In the genomic region with DNA sequence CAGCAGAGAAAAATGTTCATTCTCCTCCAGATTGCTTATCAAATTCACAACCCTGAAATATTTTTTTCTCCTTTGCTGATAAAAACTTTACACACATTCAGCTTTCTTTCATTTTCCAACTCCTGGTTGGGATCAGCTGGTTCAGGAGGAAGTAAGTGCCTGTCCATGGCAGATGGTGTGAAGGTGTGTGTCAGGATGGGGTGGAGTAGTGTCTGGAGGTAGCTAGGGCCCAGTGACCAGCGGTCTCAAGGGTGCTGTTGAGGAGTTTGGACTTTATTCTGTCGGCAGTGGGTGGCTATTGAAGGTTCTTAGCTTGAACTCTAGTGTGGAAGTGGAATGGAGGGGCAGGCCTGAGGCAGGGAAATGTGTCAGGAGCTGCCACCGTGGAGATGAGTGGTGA, we compare ENCODE assay signal across 19 cellular contexts.
"Had no signal": no experiment of that assay in that cellular context is flagged by ENCODE, and none has a peak within 500 bp of the region (broad histone marks: within the 10 kb centered on the region; RNA-seq: fewer than 3 reads in every experiment).

No MANE protein-coding gene starts in this region.

- DNase-seq: activated CD4-positive, alpha-beta T cell treated with anti-CD3 and anti-CD28 coated beads for 4 hours; activated naive CD4-positive, alpha-beta T cell treated with anti-CD3 and anti-CD28 coated beads, Interleukin-2, amount 50 U/mL, for 16 hours; activated T-cell treated with anti-CD3 and anti-CD28 coated beads, Interleukin-2, amount 50 U/mL, for 72 hours; amygdala; Karpas-422; MM.1S; NCI-H1105; NCI-H1436 treated with DMSO at 0.1 percent for 48 hours; NCI-H187; NCI-H2081; NCI-H510A treated with DMSO at 0.1 percent for 48 hours; NCI-H69; Right ventricle myocardium superior; SJCRH30; SK-N-SH; SW 1271 had no signal

- H3K9me3 ChIP-seq: Peyer's patch, SJCRH30, SK-N-SH had no signal

- H3K4me3 Mint-ChIP-seq: activated T-cell treated with anti-CD3 and anti-CD28 coated beads, Interleukin-2, amount 50 U/mL, for 72 hours had no signal

- ATAC-seq: activated CD4-positive, CD25-positive, alpha-beta regulatory T cell treated with anti-CD3 and anti-CD28 coated beads, Interleukin-2, amount 50 U/mL, for 24 hours; activated T-cell treated with anti-CD3 and anti-CD28 coated beads, Interleukin-2, amount 50 U/mL, for 72 hours; K562 had no signal

- H3K27ac Mint-ChIP-seq: activated T-cell treated with anti-CD3 and anti-CD28 coated beads, Interleukin-2, amount 50 U/mL, for 72 hours had no signal

- H3K9me3 Mint-ChIP-seq: activated T-cell treated with anti-CD3 and anti-CD28 coated beads, Interleukin-2, amount 50 U/mL, for 72 hours had no signal
